In the genomic region with DNA sequence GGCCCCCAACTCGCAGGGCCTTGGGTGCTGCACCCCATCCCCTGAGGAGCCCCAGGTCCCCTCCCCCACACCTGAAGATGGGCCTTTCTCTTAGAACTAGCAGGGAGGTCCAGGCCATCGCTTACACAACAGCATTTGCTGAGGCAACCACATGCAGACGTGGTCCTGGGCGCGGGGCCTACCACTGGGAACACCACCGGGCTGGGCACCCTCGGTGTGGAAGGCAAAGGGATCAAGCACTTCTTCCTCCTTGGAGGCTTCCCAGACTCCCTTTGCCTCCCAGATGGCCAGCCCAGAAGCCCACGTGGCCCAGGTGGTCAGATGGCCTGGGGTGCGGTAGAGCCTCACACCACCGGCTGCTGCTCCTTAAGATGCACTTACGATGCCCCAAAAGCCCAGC, we compare ENCODE assay signal across 16 cellular contexts. TPM values are rescaled to one million over a fixed set of nuclear protein-coding genes. Genes with fewer than 3 reads are reported as not detected.
DNase-seq lines count a peak whose midpoint lies in the region; ATAC-seq, FAIRE-seq and TF ChIP-seq lines count a peak whose summit lies in the region.
"Had no signal": no experiment of that assay in that cellular context is flagged by ENCODE, and none has a peak within 500 bp of the region (broad histone marks: within the 10 kb centered on the region; RNA-seq: fewer than 3 reads in every experiment).

No MANE protein-coding gene starts in this region.

- WGBS in A549 (ENCODE audit: missing lambda C conversion rate): 89% methylated on average over 10 of the region's 11 CpGs

- POLR2A ChIA-PET in A549 (lab: Yijun Ruan, JAX): no interaction called here

- no peak overlapping the region for H3K4me3 ChIP-seq in A549
- no peak overlapping the region for H3K4me3 ChIP-seq in BLaER1 treated with 17β-estradiol and CSF1 and Interleukin-3, amounts not matched to agents 10 nM and 100 nM
- no peak overlapping the region for H3K4me3 ChIP-seq in left lung
- no peak overlapping the region for H3K4me3 ChIP-seq in skeletal muscle satellite cell (ENCODE audit: low read length)
- H3K4me3 ChIP-seq in Peyer's patch: no peak overlapping the region
- H3K4me3 ChIP-seq: GM23248 had no signal

- ATAC-seq in A549 (no peak), left lung (no peak), GM18502 (IDR thresholded peaks at IDR 0.05; ENCODE audit: poor library complexity, unreplicated experiment) (no peak)
- ATAC-seq: HCT116 had no signal

- FAIRE-seq in A549 (lab: Jason Lieb, UNC): no peak

- H3K9ac ChIP-seq in BLaER1 treated with 17β-estradiol and CSF1 and Interleukin-3, amounts not matched to agents 10 nM and 100 nM: peak overlapping the region in 1 of 11 experiments; percentile 97; a peak in 1 of 22 replicates
- peak overlapping the region; percentile 99 for H3K9ac ChIP-seq in skeletal muscle satellite cell (ENCODE audit: low read depth, low read length)
- H3K9ac ChIP-seq: KMS-11 had no signal

- H3K4me2 ChIP-seq in A549 (no peak overlapping the region), skeletal muscle satellite cell (ENCODE audit: low read length) (no peak overlapping the region)
- peak overlapping the region in 8 of 11 experiments; percentile 90 to 99 (median 96); a peak in 12 of 22 replicates for H3K4me2 ChIP-seq in BLaER1 treated with 17β-estradiol and CSF1 and Interleukin-3, amounts not matched to agents 10 nM and 100 nM
- H3K4me2 ChIP-seq: KMS-11 had no signal

- H3K36me3 ChIP-seq in BLaER1 treated with 17β-estradiol and CSF1 and Interleukin-3, amounts not matched to agents 10 nM and 100 nM: no peaks in the 10 kb centered on the region
- H3K36me3 ChIP-seq in left lung (no peaks in the 10 kb centered on the region), skeletal muscle satellite cell (ENCODE audit: insufficient read depth, low read length) (no peaks in the 10 kb centered on the region), Peyer's patch (no peaks in the 10 kb centered on the region)

- CTCF ChIA-PET in A549 (lab: Yijun Ruan, JAX): interaction anchor here (1.0 to 6.4 kb wide), 8 partner anchors 13 to 350 kb away, joined by 3 to 45 read pairs (median 8); no protein-coding TSS in a partner anchor

- TF ChIP-seq EP300 in A549 (IDR thresholded peaks at IDR 0.05): no peak

- intact Hi-C loops in left lung (cut with DNase I): loop anchor here (10.0 kb wide), 2 partner anchors 48 to 348 kb away; no protein-coding TSS in a partner anchor

- peaks cover 0 to 10% (median 5%) of the 10 kb centered on the region in 11 experiments; a peak in 5 of 22 replicates for H3K27me3 ChIP-seq in BLaER1 treated with 17β-estradiol and CSF1 and Interleukin-3, amounts not matched to agents 10 nM and 100 nM
- peaks cover 0 to 24% of the 10 kb centered on the region in 2 donors for H3K27me3 ChIP-seq in left lung
- no peaks in the 10 kb centered on the region for H3K27me3 ChIP-seq in skeletal muscle satellite cell (ENCODE audit: control insufficient read depth, insufficient read depth, low read length)
- H3K27me3 ChIP-seq in Peyer's patch: no peaks in the 10 kb centered on the region

- peak overlapping the region; percentile 95 to 100 for H3K27ac ChIP-seq in A549
- H3K27ac ChIP-seq in BLaER1 treated with 17β-estradiol and CSF1 and Interleukin-3, amounts not matched to agents 10 nM and 100 nM: peak overlapping the region in 3 of 11 experiments; percentile 91 to 98 (median 97); a peak in 4 of 22 replicates
- peak overlapping the region; percentile 90 to 98 for H3K27ac ChIP-seq in left lung
- H3K27ac ChIP-seq in Peyer's patch: no peak overlapping the region
- H3K27ac ChIP-seq: KMS-11 had no signal

- H3K9me3 ChIP-seq in A549 (no peaks in the 10 kb centered on the region), left lung (no peaks in the 10 kb centered on the region), skeletal muscle satellite cell (replicated peaks; ENCODE audit: low read length) (no peaks in the 10 kb centered on the region), Peyer's patch (no peaks in the 10 kb centered on the region)
- H3K9me3 ChIP-seq in BLaER1 treated with 17β-estradiol and CSF1 and Interleukin-3, amounts not matched to agents 10 nM and 100 nM (replicated peaks in 1 of 11): peaks cover 0 to 2% (median 0%) of the 10 kb centered on the region in 11 experiments; a peak in 2 of 22 replicates

- no peak for TF ChIP-seq CTCF in A549 (IDR thresholded peaks at IDR 0.05)
- no peak for TF ChIP-seq CTCF in left lung (IDR thresholded peaks at IDR 0.05)
- TF ChIP-seq CTCF in Peyer's patch (IDR thresholded peaks at IDR 0.05): no peak

- peaks cover 36% of the 10 kb centered on the region for H3K4me1 ChIP-seq in A549
- peaks cover 46 to 67% (median 62%) of the 10 kb centered on the region in 10 experiments for H3K4me1 ChIP-seq in BLaER1 treated with 17β-estradiol and CSF1 and Interleukin-3, amounts not matched to agents 10 nM and 100 nM
- H3K4me1 ChIP-seq in left lung: peaks cover 23 to 33% of the 10 kb centered on the region in 2 donors
- peaks cover 43% of the 10 kb centered on the region for H3K4me1 ChIP-seq in skeletal muscle satellite cell (ENCODE audit: control insufficient read depth, insufficient read depth, low read length)
- peaks cover 0 to 9% (median 3%) of the 10 kb centered on the region in 4 donors for H3K4me1 ChIP-seq in Peyer's patch

- H4K20me1 ChIP-seq in BLaER1 treated with 17β-estradiol and CSF1 and Interleukin-3, amounts not matched to agents 10 nM and 100 nM: no peaks in the 10 kb centered on the region

- no peak for TF ChIP-seq POLR2A in A549 (IDR thresholded peaks at IDR 0.05; ENCODE audit: low read length)
- no peak for TF ChIP-seq POLR2A in Peyer's patch (IDR thresholded peaks at IDR 0.05)

- no peak for DNase-seq in A549 (ENCODE audit: low read depth in 1 of 2, low spot score in 1 of 2)
- DNase-seq in left lung: no peak
- DNase-seq in superior temporal gyrus (ENCODE audit: extremely low spot score): no peak
- DNase-seq in Peyer's patch: no peak
- DNase-seq: CD4-positive, alpha-beta T cell; GM23248; NCI-H1436; NCI-H2029; NCI-H2171; NCI-H446; NCI-H69 had no signal

- TF ChIP-seq RAD21 in A549 (conservative IDR thresholded peaks at IDR 0.05 in 1 of 2, IDR thresholded peaks at IDR 0.05 in 1 of 2): no peak

TF ChIP-seq in A549, 52 proteins besides CTCF, POLR2A, EP300 and RAD21:
- TF ChIP-seq, protein P1, sequence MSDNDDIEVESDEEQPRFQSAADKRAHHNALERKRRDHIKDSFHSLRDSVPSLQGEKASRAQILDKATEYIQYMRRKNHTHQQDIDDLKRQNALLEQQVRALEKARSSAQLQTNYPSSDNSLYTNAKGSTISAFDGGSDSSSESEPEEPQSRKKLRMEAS (IDR thresholded peaks at IDR 0.05): no peak
- TF ChIP-seq RARB (CRISPR knock-in tag; IDR thresholded peaks at IDR 0.05) (no peak), MYC (IDR thresholded peaks at IDR 0.05; ENCODE audit: borderline replicate concordance, low read length) (no peak), RCOR1 (IDR thresholded peaks at IDR 0.05; ENCODE audit: low read depth, low read length) (no peak), JUN (IDR thresholded peaks at IDR 0.05) (no peak), ZNF302 (CRISPR knock-in tag; IDR thresholded peaks at IDR 0.05) (no peak), NR3C1 (IDR thresholded peaks at IDR 0.05) (no peak), ZC3H11A (IDR thresholded peaks at IDR 0.05) (no peak)
- TF ChIP-seq, protein P2, sequence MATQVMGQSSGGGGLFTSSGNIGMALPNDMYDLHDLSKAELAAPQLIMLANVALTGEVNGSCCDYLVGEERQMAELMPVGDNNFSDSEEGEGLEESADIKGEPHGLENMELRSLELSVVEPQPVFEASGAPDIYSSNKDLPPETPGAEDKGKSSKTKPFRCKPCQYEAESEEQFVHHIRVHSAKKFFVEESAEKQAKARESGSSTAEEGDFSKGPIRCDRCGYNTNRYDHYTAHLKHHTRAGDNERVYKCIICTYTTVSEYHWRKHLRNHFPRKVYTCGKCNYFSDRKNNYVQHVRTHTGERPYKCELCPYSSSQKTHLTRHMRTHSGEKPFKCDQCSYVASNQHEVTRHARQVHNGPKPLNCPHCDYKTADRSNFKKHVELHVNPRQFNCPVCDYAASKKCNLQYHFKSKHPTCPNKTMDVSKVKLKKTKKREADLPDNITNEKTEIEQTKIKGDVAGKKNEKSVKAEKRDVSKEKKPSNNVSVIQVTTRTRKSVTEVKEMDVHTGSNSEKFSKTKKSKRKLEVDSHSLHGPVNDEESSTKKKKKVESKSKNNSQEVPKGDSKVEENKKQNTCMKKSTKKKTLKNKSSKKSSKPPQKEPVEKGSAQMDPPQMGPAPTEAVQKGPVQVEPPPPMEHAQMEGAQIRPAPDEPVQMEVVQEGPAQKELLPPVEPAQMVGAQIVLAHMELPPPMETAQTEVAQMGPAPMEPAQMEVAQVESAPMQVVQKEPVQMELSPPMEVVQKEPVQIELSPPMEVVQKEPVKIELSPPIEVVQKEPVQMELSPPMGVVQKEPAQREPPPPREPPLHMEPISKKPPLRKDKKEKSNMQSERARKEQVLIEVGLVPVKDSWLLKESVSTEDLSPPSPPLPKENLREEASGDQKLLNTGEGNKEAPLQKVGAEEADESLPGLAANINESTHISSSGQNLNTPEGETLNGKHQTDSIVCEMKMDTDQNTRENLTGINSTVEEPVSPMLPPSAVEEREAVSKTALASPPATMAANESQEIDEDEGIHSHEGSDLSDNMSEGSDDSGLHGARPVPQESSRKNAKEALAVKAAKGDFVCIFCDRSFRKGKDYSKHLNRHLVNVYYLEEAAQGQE (IDR thresholded peaks at IDR 0.05): no peak
- TF ChIP-seq, protein P3, sequence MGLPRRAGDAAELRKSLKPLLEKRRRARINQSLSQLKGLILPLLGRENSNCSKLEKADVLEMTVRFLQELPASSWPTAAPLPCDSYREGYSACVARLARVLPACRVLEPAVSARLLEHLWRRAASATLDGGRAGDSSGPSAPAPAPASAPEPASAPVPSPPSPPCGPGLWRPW (IDR thresholded peaks at IDR 0.05): no peak

RNA-seq across cellular contexts. Expression of a gene that starts 14.1 kb away (rescaled TPM):
- 350 and 419 TPM in 2 replicates for polyA plus RNA-seq in A549 (2011; rRNA removed)
- 231 and 238 TPM in 2 replicates for polyA plus RNA-seq in A549 (2012; cell fraction: cytosol; rRNA removed)
- polyA plus RNA-seq in A549 (2012; cell fraction: nucleus; rRNA removed): 1,019 and 1,045 TPM in 2 replicates
- polyA plus RNA-seq in A549 (2017; fragmentation: RNase III; extraction: RNeasy Plus Mini Kit Qiagen cat#74134 plus additional on column Dnase treatment): 184 to 219 TPM (median 218 TPM) in 3 replicates
- polyA minus RNA-seq in A549 (2011; rRNA and poly(A)+ RNA removed): 288 and 355 TPM in 2 replicates
- 100 to 1,000 TPM; 244 to 296 TPM for total RNA-seq in left lung
- total RNA-seq in skeletal muscle satellite cell (2012; rRNA removed): 24.7 and 53.0 TPM in 2 replicates
- total RNA-seq in Peyer's patch: 100 to 1,000 TPM in 3 of 4 donors, 10 to 100 TPM in 1; 82.5 to 195 (median 116) TPM

RNA-seq across cellular contexts. Expression of a gene that starts 58.9 kb away (rescaled TPM):
- polyA plus RNA-seq in A549 (2011; rRNA removed) (0.20 and 0.28 TPM in 2 replicates), A549 (2017; fragmentation: RNase III; extraction: RNeasy Plus Mini Kit Qiagen cat#74134 plus additional on column Dnase treatment) (0.04 to 0.16 TPM (median 0.10 TPM) in 3 replicates)
- polyA plus RNA-seq in A549 (2012; cell fraction: cytosol; rRNA removed): 0.03 and 0.05 TPM in 2 replicates
- polyA plus RNA-seq in A549 (2012; cell fraction: nucleus; rRNA removed): 0.19 and 0.24 TPM in 2 replicates
- polyA minus RNA-seq in A549 (2011; rRNA and poly(A)+ RNA removed): 0.37 and 0.97 TPM in 2 replicates
- total RNA-seq in left lung (100 to 1,000 TPM; 598 to 868 TPM), Peyer's patch (100 to 1,000 TPM in 1 of 4 donors, 10 to 100 TPM in 3; 51.7 to 172 (median 71.0) TPM)
- total RNA-seq in skeletal muscle satellite cell (2012; rRNA removed): 1,992 and 2,805 TPM in 2 replicates

Comparison
In these comparisons a context has a peak if more than half of its experiments do, and no peak if none do; other contexts are left out.
1. H3K27ac ChIP-seq: peak in A549 (2 of 2) and left lung (2 of 2); none in Peyer's patch (0 of 4).
2. H3K4me2 ChIP-seq: peak in BLaER1 treated with 17β-estradiol and CSF1 and Interleukin-3, amounts not matched to agents 10 nM and 100 nM (8 of 11); none in A549 (single experiment) and skeletal muscle satellite cell (single experiment).